In the genomic region with DNA sequence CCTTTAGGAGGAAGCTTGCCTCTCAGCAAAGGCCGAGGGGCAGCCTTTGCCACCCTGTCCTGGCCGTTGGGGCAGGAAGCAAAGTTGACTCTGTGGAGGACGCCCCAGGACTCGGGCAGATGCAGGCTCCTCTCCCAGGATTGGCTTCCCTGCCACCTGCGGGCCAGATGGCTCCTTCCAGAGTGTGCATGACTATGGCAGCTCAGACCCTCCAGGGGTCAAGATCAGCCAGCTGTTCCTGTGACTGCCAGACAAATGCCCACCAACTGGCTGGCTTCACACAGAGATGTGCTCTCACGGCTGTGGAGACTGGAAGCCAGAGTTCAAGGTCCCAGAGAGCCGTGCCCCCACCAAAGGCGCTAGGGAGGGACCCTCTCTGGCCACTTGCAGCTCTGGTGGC, we compare ENCODE assay signal across 15 cellular contexts.
A peak's percentile ranks its signal among the peaks of the same experiment; 100 is the strongest.
DNase-seq lines count a peak whose midpoint lies in the region; ATAC-seq and TF ChIP-seq lines count a peak whose summit lies in the region.
"Had no signal": no experiment of that assay in that cellular context is flagged by ENCODE, and none has a peak within 500 bp of the region (broad histone marks: within the 10 kb centered on the region; RNA-seq: fewer than 3 reads in every experiment).

No MANE protein-coding gene starts in this region.

- H2BK12ac ChIP-seq in mesenchymal stem cell (ENCODE audit: low read length in 2 of 2), result no peak overlapping the region

- H3K9me3 ChIP-seq in BLaER1 (no peaks in the 10 kb centered on the region), lower lobe of right lung (no peaks in the 10 kb centered on the region), mesenchymal stem cell (ENCODE audit: control insufficient read depth, low read length) (no peaks in the 10 kb centered on the region)
- H3K9me3 ChIP-seq: Caco-2 had no signal

- no peak for TF ChIP-seq CTCF in lower lobe of right lung (IDR thresholded peaks at IDR 0.05)

- no peaks in the 10 kb centered on the region for H3K4me1 Mint-ChIP-seq in activated T-helper 1 cell treated with anti-CD3 and anti-CD28 coated beads, Interleukin-12 subunit alpha, Interleukin-12 subunit beta, Interleukin-2, Interleukin-4 antibody, amounts not matched to agents 30 ng/mL and 10 ng/mL and 1 ng/mL, durations not matched to agents 14 hours and 24 hours and 36 hours (ENCODE audit: low read depth)

- no peaks in the 10 kb centered on the region for H3K36me3 Mint-ChIP-seq in activated T-helper 1 cell treated with anti-CD3 and anti-CD28 coated beads, Interleukin-12 subunit alpha, Interleukin-12 subunit beta, Interleukin-2, Interleukin-4 antibody, amounts not matched to agents 30 ng/mL and 10 ng/mL and 1 ng/mL, durations not matched to agents 14 hours and 24 hours and 36 hours (ENCODE audit: low read depth)
- H3K36me3 Mint-ChIP-seq: CD14-positive monocyte; CD8-positive, alpha-beta T cell had no signal

- intact Hi-C loops in lower lobe of right lung (cut with DNase I), result no loop called here
- intact Hi-C loops in activated T-helper 1 cell treated with anti-CD3 and anti-CD28 coated beads, Interleukin-12 subunit alpha, Interleukin-12 subunit beta, Interleukin-2, Interleukin-4 antibody, amounts not matched to agents 30 ng/mL and 10 ng/mL and 1 ng/mL, durations not matched to agents 14 hours and 24 hours and 36 hours (cut with micrococcal nuclease), result no loop called here

- H3K27ac Mint-ChIP-seq in activated T-helper 1 cell treated with anti-CD3 and anti-CD28 coated beads, Interleukin-12 subunit alpha, Interleukin-12 subunit beta, Interleukin-2, Interleukin-4 antibody, amounts not matched to agents 30 ng/mL and 10 ng/mL and 1 ng/mL, durations not matched to agents 14 hours and 24 hours and 36 hours, result no peak overlapping the region
- H3K27ac Mint-ChIP-seq: CD14-positive monocyte; CD8-positive, alpha-beta T cell had no signal

- no peak overlapping the region for H4K8ac ChIP-seq in mesenchymal stem cell (ENCODE audit: low read length)

- no peak overlapping the region for H2BK5ac ChIP-seq in mesenchymal stem cell (ENCODE audit: low read depth, low read length, poor library complexity, severe bottlenecking)

- H3K4me3 ChIP-seq in BLaER1, result no peak overlapping the region
- H3K4me3 ChIP-seq in lower lobe of right lung, result no peak overlapping the region
- H3K4me3 ChIP-seq in mesenchymal stem cell (ENCODE audit: insufficient read depth in 1 of 2, low read depth in 1 of 2, low read length in 2 of 2), result no peak overlapping the region
- H3K4me3 ChIP-seq: GM12878, GM23248 had no signal

- peak overlapping the region; percentile 56 for H3K4me2 ChIP-seq in BLaER1
- H3K4me2 ChIP-seq in mesenchymal stem cell (ENCODE audit: low read length, poor library complexity, severe bottlenecking), result no peak overlapping the region

- H3K36me3 ChIP-seq in BLaER1, result no peaks in the 10 kb centered on the region
- H3K36me3 ChIP-seq in lower lobe of right lung, result no peaks in the 10 kb centered on the region
- H3K36me3 ChIP-seq in mesenchymal stem cell (ENCODE audit: control insufficient read depth in 1 of 2, insufficient read depth in 2 of 2, low read depth in 1 of 2, low read length in 2 of 2), result no peaks in the 10 kb centered on the region

- no peaks in the 10 kb centered on the region for H3K79me1 ChIP-seq in mesenchymal stem cell (replicated peaks; ENCODE audit: low read length, poor library complexity, severe bottlenecking)

- no peaks in the 10 kb centered on the region for H3K9me3 Mint-ChIP-seq in activated T-helper 1 cell treated with anti-CD3 and anti-CD28 coated beads, Interleukin-12 subunit alpha, Interleukin-12 subunit beta, Interleukin-2, Interleukin-4 antibody, amounts not matched to agents 30 ng/mL and 10 ng/mL and 1 ng/mL, durations not matched to agents 14 hours and 24 hours and 36 hours
- H3K9me3 Mint-ChIP-seq: CD8-positive, alpha-beta T cell had no signal

- peaks cover 62% of the 10 kb centered on the region for H3K4me1 ChIP-seq in BLaER1
- peaks cover 7% of the 10 kb centered on the region for H3K4me1 ChIP-seq in lower lobe of right lung
- peaks cover 6% of the 10 kb centered on the region for H3K4me1 ChIP-seq in mesenchymal stem cell (ENCODE audit: control insufficient read depth, insufficient read depth, low read depth, low read length)
- H3K4me1 ChIP-seq: Caco-2 had no signal

- H3K9ac ChIP-seq in BLaER1 (no peak overlapping the region), mesenchymal stem cell (ENCODE audit: low read length) (no peak overlapping the region)
- H3K9ac ChIP-seq: GM23248 had no signal

- ATAC-seq in lower lobe of right lung, result no peak
- ATAC-seq: CD8-positive, alpha-beta T cell; GM12878 had no signal

- H3K4me3 Mint-ChIP-seq in activated T-helper 1 cell treated with anti-CD3 and anti-CD28 coated beads, Interleukin-12 subunit alpha, Interleukin-12 subunit beta, Interleukin-2, Interleukin-4 antibody, amounts not matched to agents 30 ng/mL and 10 ng/mL and 1 ng/mL, durations not matched to agents 14 hours and 24 hours and 36 hours, result no peak overlapping the region
- H3K4me3 Mint-ChIP-seq: CD14-positive monocyte; CD8-positive, alpha-beta T cell had no signal

- H3K18ac ChIP-seq in mesenchymal stem cell (ENCODE audit: low read depth in 1 of 2, low read length in 2 of 2), result no peak overlapping the region

- no peak overlapping the region for H2BK15ac ChIP-seq in mesenchymal stem cell (ENCODE audit: low read depth, poor library complexity, severe bottlenecking)

- H3K27me3 ChIP-seq in BLaER1, result no peaks in the 10 kb centered on the region
- H3K27me3 ChIP-seq in lower lobe of right lung (ENCODE audit: low read depth), result no peaks in the 10 kb centered on the region
- peaks cover 41 to 58% of the 10 kb centered on the region in 2 experiments for H3K27me3 ChIP-seq in mesenchymal stem cell (ENCODE audit: control insufficient read depth in 1 of 2, insufficient read depth in 1 of 2, low read length in 2 of 2)

- no peaks in the 10 kb centered on the region for H4K20me1 ChIP-seq in BLaER1

- no peak overlapping the region for H2BK120ac ChIP-seq in mesenchymal stem cell (ENCODE audit: low read depth, low read length)

- H2AK5ac ChIP-seq in mesenchymal stem cell (ENCODE audit: low read length, severe bottlenecking), result no peak overlapping the region

- H3K27ac ChIP-seq in BLaER1 (peak overlapping the region; percentile 35), lower lobe of right lung (no peak overlapping the region), mesenchymal stem cell (ENCODE audit: low read length, poor library complexity, severe bottlenecking) (no peak overlapping the region)
- H3K27ac ChIP-seq: GM23248 had no signal

- DNase-seq in DMS 273 treated with DMSO at 0.1 percent for 48 hours (lab: John Stamatoyannopoulos, UW) (peak; percentile 76), NCI-H69 (lab: John Stamatoyannopoulos, UW) (peak; percentile 36), lower lobe of right lung (peak; percentile 41), NCI-H1436 treated with DMSO at 0.1 percent for 48 hours (lab: John Stamatoyannopoulos, UW) (no peak), mesenchymal stem cell (no peak)
- no peak for DNase-seq in activated T-helper 1 cell treated with anti-CD3 and anti-CD28 coated beads, Interleukin-12 subunit alpha, Interleukin-12 subunit beta, Interleukin-2, Interleukin-4 antibody, amounts not matched to agents 30 ng/mL and 10 ng/mL and 1 ng/mL, durations not matched to agents 14 hours and 24 hours and 36 hours (ENCODE audit: low spot score)
- no peak for DNase-seq in stimulated activated CD4-positive, alpha-beta T cell treated with anti-CD3 and anti-CD28 coated beads, Interleukin-1b, Interleukin-23, amount 100 ng/mL, for 48 hours
- DNase-seq: ACHN; Caco-2; CD8-positive, alpha-beta T cell; GM23248; H7 had no signal

- H3K27me3 Mint-ChIP-seq in activated T-helper 1 cell treated with anti-CD3 and anti-CD28 coated beads, Interleukin-12 subunit alpha, Interleukin-12 subunit beta, Interleukin-2, Interleukin-4 antibody, amounts not matched to agents 30 ng/mL and 10 ng/mL and 1 ng/mL, durations not matched to agents 14 hours and 24 hours and 36 hours (ENCODE audit: insufficient read depth), result peaks cover 6% of the 10 kb centered on the region

- H3K4ac ChIP-seq in mesenchymal stem cell (ENCODE audit: low read depth in 1 of 2, low read length in 2 of 2), result no peak overlapping the region

- H4K91ac ChIP-seq in mesenchymal stem cell (ENCODE audit: low read length), result no peak overlapping the region

- H3K23ac ChIP-seq in mesenchymal stem cell (ENCODE audit: low read length in 2 of 2), result peak overlapping the region in 1 of 2 experiments; percentile 14

- no peak overlapping the region for H3K14ac ChIP-seq in mesenchymal stem cell (ENCODE audit: low read length in 2 of 2)

- no peak overlapping the region for H2AFZ ChIP-seq in mesenchymal stem cell (ENCODE audit: low read depth, low read length)
- H2AFZ ChIP-seq: GM23248 had no signal

- 84% methylated on average over 8 of the region's 8 CpGs for WGBS in mesenchymal stem cell

Comparison
In these comparisons a context has a peak if more than half of its experiments do, and no peak if none do; other contexts are left out.
1. DNase-seq: peak in DMS 273 treated with DMSO at 0.1 percent for 48 hours (single experiment), NCI-H69 (single experiment) and lower lobe of right lung (single experiment); none in activated T-helper 1 cell treated with anti-CD3 and anti-CD28 coated beads, Interleukin-12 subunit alpha, Interleukin-12 subunit beta, Interleukin-2, Interleukin-4 antibody, amounts not matched to agents 30 ng/mL and 10 ng/mL and 1 ng/mL, durations not matched to agents 14 hours and 24 hours and 36 hours (single experiment), NCI-H1436 treated with DMSO at 0.1 percent for 48 hours (single experiment), mesenchymal stem cell (single experiment) and stimulated activated CD4-positive, alpha-beta T cell treated with anti-CD3 and anti-CD28 coated beads, Interleukin-1b, Interleukin-23, amount 100 ng/mL, for 48 hours (single experiment).